Comparison of ENCODE assay signal across 1 cellular context in the genomic region with DNA sequence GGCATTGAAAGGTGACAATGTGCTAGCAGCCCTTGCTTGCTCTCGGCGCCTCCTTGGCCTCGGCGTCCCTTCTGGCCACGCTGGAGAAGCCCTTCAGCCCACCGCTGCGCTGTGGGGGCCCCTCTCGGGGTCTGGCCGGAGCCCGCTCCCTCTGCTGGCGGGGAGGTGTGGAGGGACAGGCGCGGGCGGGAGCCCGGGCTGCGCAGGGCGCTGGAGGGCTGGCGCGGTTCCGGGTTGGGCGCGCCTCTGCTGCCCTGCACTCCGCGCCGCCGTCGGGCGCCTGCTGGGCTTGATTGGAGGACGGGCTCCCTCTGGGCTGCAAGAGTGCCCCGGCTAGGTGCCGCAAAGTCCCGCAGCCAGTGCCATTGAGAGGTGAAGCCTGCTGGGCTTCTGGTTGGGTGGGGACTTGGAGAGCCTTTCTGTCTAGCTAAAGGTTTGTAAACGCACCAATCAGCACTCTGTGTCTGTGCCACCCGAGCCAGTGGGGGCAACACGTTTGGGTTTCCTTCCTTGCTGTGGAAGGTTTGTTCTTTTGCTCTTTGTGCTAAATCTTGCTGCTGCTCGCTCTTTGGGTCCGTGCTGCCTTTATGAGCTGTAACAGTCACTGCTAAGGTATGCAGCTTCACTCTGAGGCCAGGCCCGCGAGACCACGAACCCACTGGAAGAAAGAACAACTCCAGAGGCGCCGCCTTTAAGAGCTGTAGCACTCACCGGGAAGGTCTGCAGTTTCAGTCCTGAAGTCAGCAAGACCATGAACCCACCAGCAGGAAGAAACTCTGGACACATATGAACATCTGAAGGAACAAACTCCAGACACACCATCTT.
TF ChIP-seq lines count a peak whose summit lies in the region.

No MANE protein-coding gene starts in this region.

TF ChIP-seq in HepG2, 621 proteins besides CTCF, POLR2A, EP300 and RAD21 (continued from another document and continues in another):
- TF ChIP-seq, protein P1, sequence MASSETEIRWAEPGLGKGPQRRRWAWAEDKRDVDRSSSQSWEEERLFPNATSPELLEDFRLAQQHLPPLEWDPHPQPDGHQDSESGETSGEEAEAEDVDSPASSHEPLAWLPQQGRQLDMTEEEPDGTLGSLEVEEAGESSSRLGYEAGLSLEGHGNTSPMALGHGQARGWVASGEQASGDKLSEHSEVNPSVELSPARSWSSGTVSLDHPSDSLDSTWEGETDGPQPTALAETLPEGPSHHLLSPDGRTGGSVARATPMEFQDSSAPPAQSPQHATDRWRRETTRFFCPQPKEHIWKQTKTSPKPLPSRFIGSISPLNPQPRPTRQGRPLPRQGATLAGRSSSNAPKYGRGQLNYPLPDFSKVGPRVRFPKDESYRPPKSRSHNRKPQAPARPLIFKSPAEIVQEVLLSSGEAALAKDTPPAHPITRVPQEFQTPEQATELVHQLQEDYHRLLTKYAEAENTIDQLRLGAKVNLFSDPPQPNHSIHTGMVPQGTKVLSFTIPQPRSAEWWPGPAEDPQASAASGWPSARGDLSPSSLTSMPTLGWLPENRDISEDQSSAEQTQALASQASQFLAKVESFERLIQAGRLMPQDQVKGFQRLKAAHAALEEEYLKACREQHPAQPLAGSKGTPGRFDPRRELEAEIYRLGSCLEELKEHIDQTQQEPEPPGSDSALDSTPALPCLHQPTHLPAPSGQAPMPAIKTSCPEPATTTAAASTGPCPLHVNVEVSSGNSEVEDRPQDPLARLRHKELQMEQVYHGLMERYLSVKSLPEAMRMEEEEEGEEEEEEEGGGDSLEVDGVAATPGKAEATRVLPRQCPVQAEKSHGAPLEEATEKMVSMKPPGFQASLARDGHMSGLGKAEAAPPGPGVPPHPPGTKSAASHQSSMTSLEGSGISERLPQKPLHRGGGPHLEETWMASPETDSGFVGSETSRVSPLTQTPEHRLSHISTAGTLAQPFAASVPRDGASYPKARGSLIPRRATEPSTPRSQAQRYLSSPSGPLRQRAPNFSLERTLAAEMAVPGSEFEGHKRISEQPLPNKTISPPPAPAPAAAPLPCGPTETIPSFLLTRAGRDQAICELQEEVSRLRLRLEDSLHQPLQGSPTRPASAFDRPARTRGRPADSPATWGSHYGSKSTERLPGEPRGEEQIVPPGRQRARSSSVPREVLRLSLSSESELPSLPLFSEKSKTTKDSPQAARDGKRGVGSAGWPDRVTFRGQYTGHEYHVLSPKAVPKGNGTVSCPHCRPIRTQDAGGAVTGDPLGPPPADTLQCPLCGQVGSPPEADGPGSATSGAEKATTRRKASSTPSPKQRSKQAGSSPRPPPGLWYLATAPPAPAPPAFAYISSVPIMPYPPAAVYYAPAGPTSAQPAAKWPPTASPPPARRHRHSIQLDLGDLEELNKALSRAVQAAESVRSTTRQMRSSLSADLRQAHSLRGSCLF (CRISPR knock-in tag; IDR thresholded peaks at IDR 0.05; ENCODE audit: borderline replicate concordance): no peak
- TF ChIP-seq, protein P2, sequence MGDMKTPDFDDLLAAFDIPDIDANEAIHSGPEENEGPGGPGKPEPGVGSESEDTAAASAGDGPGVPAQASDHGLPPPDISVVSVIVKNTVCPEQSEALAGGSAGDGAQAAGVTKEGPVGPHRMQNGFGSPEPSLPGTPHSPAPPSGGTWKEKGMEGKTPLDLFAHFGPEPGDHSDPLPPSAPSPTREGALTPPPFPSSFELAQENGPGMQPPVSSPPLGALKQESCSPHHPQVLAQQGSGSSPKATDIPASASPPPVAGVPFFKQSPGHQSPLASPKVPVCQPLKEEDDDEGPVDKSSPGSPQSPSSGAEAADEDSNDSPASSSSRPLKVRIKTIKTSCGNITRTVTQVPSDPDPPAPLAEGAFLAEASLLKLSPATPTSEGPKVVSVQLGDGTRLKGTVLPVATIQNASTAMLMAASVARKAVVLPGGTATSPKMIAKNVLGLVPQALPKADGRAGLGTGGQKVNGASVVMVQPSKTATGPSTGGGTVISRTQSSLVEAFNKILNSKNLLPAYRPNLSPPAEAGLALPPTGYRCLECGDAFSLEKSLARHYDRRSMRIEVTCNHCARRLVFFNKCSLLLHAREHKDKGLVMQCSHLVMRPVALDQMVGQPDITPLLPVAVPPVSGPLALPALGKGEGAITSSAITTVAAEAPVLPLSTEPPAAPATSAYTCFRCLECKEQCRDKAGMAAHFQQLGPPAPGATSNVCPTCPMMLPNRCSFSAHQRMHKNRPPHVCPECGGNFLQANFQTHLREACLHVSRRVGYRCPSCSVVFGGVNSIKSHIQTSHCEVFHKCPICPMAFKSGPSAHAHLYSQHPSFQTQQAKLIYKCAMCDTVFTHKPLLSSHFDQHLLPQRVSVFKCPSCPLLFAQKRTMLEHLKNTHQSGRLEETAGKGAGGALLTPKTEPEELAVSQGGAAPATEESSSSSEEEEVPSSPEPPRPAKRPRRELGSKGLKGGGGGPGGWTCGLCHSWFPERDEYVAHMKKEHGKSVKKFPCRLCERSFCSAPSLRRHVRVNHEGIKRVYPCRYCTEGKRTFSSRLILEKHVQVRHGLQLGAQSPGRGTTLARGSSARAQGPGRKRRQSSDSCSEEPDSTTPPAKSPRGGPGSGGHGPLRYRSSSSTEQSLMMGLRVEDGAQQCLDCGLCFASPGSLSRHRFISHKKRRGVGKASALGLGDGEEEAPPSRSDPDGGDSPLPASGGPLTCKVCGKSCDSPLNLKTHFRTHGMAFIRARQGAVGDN (CRISPR knock-in tag; IDR thresholded peaks at IDR 0.05): peak; percentile 66
- TF ChIP-seq ZNF24 (IDR thresholded peaks at IDR 0.05): no peak
- TF ChIP-seq ZNF777 (CRISPR knock-in tag; IDR thresholded peaks at IDR 0.05): peak; percentile 74
- TF ChIP-seq KLF6 (CRISPR knock-in tag; IDR thresholded peaks at IDR 0.05): no peak
- TF ChIP-seq CHD2 (IDR thresholded peaks at IDR 0.05; ENCODE audit: low read depth, low read length): no peak
- TF ChIP-seq ZNF264 (CRISPR knock-in tag; IDR thresholded peaks at IDR 0.05): no peak
- no peak for TF ChIP-seq ZNF331 (CRISPR knock-in tag; IDR thresholded peaks at IDR 0.05)
- peak; percentile 51; the same call in 1 of the 2 replicates for TF ChIP-seq TBX2 (CRISPR knock-in tag; IDR thresholded peaks at IDR 0.05; ENCODE audit: borderline replicate concordance)
- TF ChIP-seq SALL2 (CRISPR knock-in tag; IDR thresholded peaks at IDR 0.05): no peak
- TF ChIP-seq, protein P3, sequence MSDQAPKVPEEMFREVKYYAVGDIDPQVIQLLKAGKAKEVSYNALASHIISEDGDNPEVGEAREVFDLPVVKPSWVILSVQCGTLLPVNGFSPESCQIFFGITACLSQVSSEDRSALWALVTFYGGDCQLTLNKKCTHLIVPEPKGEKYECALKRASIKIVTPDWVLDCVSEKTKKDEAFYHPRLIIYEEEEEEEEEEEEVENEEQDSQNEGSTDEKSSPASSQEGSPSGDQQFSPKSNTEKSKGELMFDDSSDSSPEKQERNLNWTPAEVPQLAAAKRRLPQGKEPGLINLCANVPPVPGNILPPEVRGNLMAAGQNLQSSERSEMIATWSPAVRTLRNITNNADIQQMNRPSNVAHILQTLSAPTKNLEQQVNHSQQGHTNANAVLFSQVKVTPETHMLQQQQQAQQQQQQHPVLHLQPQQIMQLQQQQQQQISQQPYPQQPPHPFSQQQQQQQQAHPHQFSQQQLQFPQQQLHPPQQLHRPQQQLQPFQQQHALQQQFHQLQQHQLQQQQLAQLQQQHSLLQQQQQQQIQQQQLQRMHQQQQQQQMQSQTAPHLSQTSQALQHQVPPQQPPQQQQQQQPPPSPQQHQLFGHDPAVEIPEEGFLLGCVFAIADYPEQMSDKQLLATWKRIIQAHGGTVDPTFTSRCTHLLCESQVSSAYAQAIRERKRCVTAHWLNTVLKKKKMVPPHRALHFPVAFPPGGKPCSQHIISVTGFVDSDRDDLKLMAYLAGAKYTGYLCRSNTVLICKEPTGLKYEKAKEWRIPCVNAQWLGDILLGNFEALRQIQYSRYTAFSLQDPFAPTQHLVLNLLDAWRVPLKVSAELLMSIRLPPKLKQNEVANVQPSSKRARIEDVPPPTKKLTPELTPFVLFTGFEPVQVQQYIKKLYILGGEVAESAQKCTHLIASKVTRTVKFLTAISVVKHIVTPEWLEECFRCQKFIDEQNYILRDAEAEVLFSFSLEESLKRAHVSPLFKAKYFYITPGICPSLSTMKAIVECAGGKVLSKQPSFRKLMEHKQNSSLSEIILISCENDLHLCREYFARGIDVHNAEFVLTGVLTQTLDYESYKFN (CRISPR knock-in tag; conservative IDR thresholded peaks at IDR 0.05): 0 out of 2 replicates have a peak, but pooled peaks have one; percentile 20
- TF ChIP-seq NRL (CRISPR knock-in tag; IDR thresholded peaks at IDR 0.05; ENCODE audit: borderline replicate concordance): no peak
- TF ChIP-seq ARID5B (CRISPR knock-in tag; IDR thresholded peaks at IDR 0.05): no peak
- TF ChIP-seq ZNF343 (CRISPR knock-in tag; IDR thresholded peaks at IDR 0.05): no peak
- TF ChIP-seq ZFY (CRISPR knock-in tag; IDR thresholded peaks at IDR 0.05): no peak
- TF ChIP-seq MTF2 (CRISPR knock-in tag; IDR thresholded peaks at IDR 0.05; ENCODE audit: borderline replicate concordance): 0 out of 2 replicates have a peak, but pooled peaks have one; percentile 12
- no peak for TF ChIP-seq ARHGAP35 (CRISPR knock-in tag; IDR thresholded peaks at IDR 0.05; ENCODE audit: borderline replicate concordance)
- TF ChIP-seq MAFF (IDR thresholded peaks at IDR 0.05; ENCODE audit: low read depth, low read length): no peak
- TF ChIP-seq FOXP4 (CRISPR knock-in tag; IDR thresholded peaks at IDR 0.05): no peak
- TF ChIP-seq ZZZ3 (CRISPR knock-in tag; IDR thresholded peaks at IDR 0.05; ENCODE audit: borderline replicate concordance): no peak
- TF ChIP-seq KDM2A (CRISPR knock-in tag; IDR thresholded peaks at IDR 0.05; ENCODE audit: borderline replicate concordance, low read depth): 0 out of 2 replicates have a peak, but pooled peaks have one; percentile 18
- no peak; the same call in 1 of the 2 replicates for TF ChIP-seq JUND (CRISPR knock-in tag; IDR thresholded peaks at IDR 0.05)
- TF ChIP-seq ZFX (CRISPR knock-in tag; IDR thresholded peaks at IDR 0.05; ENCODE audit: low read depth): 0 out of 2 replicates have a peak, but pooled peaks have one; percentile 11
- no peak for TF ChIP-seq ZNF354B (CRISPR knock-in tag; IDR thresholded peaks at IDR 0.05)
- TF ChIP-seq ARID3A (IDR thresholded peaks at IDR 0.05; ENCODE audit: low read depth, low read length): no peak
- TF ChIP-seq ZEB1 (IDR thresholded peaks at IDR 0.05; ENCODE audit: insufficient replicate concordance, low read depth): no peak
- no peak for TF ChIP-seq ESRRA (CRISPR knock-in tag; IDR thresholded peaks at IDR 0.05; ENCODE audit: low read depth)
